8 cellular contexts compared by ENCODE assay signal in genomic region chr2:30422437-30422805, GRCh38. TPM values are rescaled to one million over a fixed set of nuclear protein-coding genes. Genes with fewer than 3 reads are reported as not detected.
A peak's percentile ranks its signal among the peaks of the same experiment; 100 is the strongest.
DNase-seq lines count a peak whose midpoint lies in the region; ATAC-seq and TF ChIP-seq lines count a peak whose summit lies in the region.

No MANE protein-coding gene starts in this region.

- 15 to 35% (median 29%) methylated on average over 4 of the region's 4 CpGs for WGBS in stomach, 5 donors

- H3K27me3 ChIP-seq in BLaER1 treated with 17β-estradiol and CSF1 and Interleukin-3, amounts not matched to agents 10 nM and 100 nM: no peaks in the 10 kb centered on the region
- H3K27me3 ChIP-seq in stomach: no peaks in the 10 kb centered on the region

- H4K20me1 ChIP-seq in BLaER1 treated with 17β-estradiol and CSF1 and Interleukin-3, amounts not matched to agents 10 nM and 100 nM: no peaks in the 10 kb centered on the region

- no peak for TF ChIP-seq POLR2A in stomach (IDR thresholded peaks at IDR 0.05)

- no peak for TF ChIP-seq EP300 in stomach (IDR thresholded peaks at IDR 0.05)

- H3K4me2 ChIP-seq in BLaER1 treated with 17β-estradiol and CSF1 and Interleukin-3, amounts not matched to agents 10 nM and 100 nM: peak overlapping the region; percentile 68 to 88 (median 78)

- DNase-seq in T-helper 1 cell (peak; percentile 11 to 93 (median 31)), naive B cell (peak; percentile 53), stomach (peak; percentile 32), NCI-H1048 (lab: John Stamatoyannopoulos, UW) (no peak), SKM-1 treated with dmso at 0.1 percent for 144 hours (lab: John Stamatoyannopoulos, UW; ENCODE audit: unreplicated experiment) (no peak)

- H3K36me3 Mint-ChIP-seq in naive B cell: peaks cover 0 to 8% of the 10 kb centered on the region in 2 donors

- H3K36me3 ChIP-seq in BLaER1 treated with 17β-estradiol and CSF1 and Interleukin-3, amounts not matched to agents 10 nM and 100 nM: no peaks in the 10 kb centered on the region
- no peaks in the 10 kb centered on the region for H3K36me3 ChIP-seq in stomach

- no peaks in the 10 kb centered on the region for H3K9me3 ChIP-seq in BLaER1 treated with 17β-estradiol and CSF1 and Interleukin-3, amounts not matched to agents 10 nM and 100 nM (replicated peaks in 1 of 11)
- no peaks in the 10 kb centered on the region for H3K9me3 ChIP-seq in stomach

- intact Hi-C loops in stomach (cut with DNase I; ENCODE audit: low total_unique reads): no loop called here

- TF ChIP-seq CTCF in stomach (IDR thresholded peaks at IDR 0.05): no peak

- peaks cover 26 to 33% (median 31%) of the 10 kb centered on the region in 10 experiments for H3K4me1 ChIP-seq in BLaER1 treated with 17β-estradiol and CSF1 and Interleukin-3, amounts not matched to agents 10 nM and 100 nM
- peaks cover 0 to 23% (median 16%) of the 10 kb centered on the region in 4 donors for H3K4me1 ChIP-seq in stomach

- H3K4me3 Mint-ChIP-seq in naive B cell: peak overlapping the region; percentile 2 to 79 (median 57)

- peak overlapping the region in 10 of 11 experiments; percentile 2 to 77 (median 54); a peak in 20 of 22 replicates for H3K27ac ChIP-seq in BLaER1 treated with 17β-estradiol and CSF1 and Interleukin-3, amounts not matched to agents 10 nM and 100 nM
- H3K27ac ChIP-seq in angular gyrus (ENCODE audit: low read depth, low read length): peak overlapping the region; percentile 20
- peak overlapping the region in 3 of 5 donors; percentile 16 to 65 (median 54) for H3K27ac ChIP-seq in stomach

- peak overlapping the region; percentile 67 to 89 (median 78) for H3K27ac Mint-ChIP-seq in naive B cell

- H3K27me3 Mint-ChIP-seq in naive B cell: no peaks in the 10 kb centered on the region

- peaks cover 32 to 43% (median 41%) of the 10 kb centered on the region in 3 donors for H3K4me1 Mint-ChIP-seq in naive B cell

- peaks cover 0 to 6% (median 0%) of the 10 kb centered on the region in 7 donors for H3K9me3 Mint-ChIP-seq in naive B cell

- ATAC-seq in GM21786 (IDR thresholded peaks at IDR 0.05; ENCODE audit: unreplicated experiment) (peak; percentile 85), naive B cell (ENCODE audit: low read depth in 2 of 2) (peak; percentile 99)

- peak overlapping the region in 10 of 11 experiments; percentile 7 to 70 (median 44); a peak in 14 of 22 replicates for H3K9ac ChIP-seq in BLaER1 treated with 17β-estradiol and CSF1 and Interleukin-3, amounts not matched to agents 10 nM and 100 nM

- H3K4me3 ChIP-seq in BLaER1 treated with 17β-estradiol and CSF1 and Interleukin-3, amounts not matched to agents 10 nM and 100 nM: peak overlapping the region in 6 of 10 experiments; percentile 13 to 48 (median 34); a peak in 7 of 20 replicates
- H3K4me3 ChIP-seq in stomach: no peak overlapping the region

RNA-seq across cellular contexts. Expression of gene LCLAT1, which starts 24.6 kb away (rescaled TPM):
- 10 to 100 TPM; 13.1 to 29.4 (median 19.4) TPM for polyA plus RNA-seq in naive B cell (ENCODE audit: low read depth in 6 of 6)
- 10 to 100 TPM in 4 of 5 donors, 1 to 10 TPM in 1; 7.5 to 51.3 (median 21.1) TPM for total RNA-seq in stomach
- polyA plus RNA-seq in stomach: 1 to 10 TPM in 2 of 3 donors, under 1 TPM in 1; 0.76 to 2.2 (median 1.8) TPM

Comparison
In these comparisons a context has a peak if more than half of its experiments do, and no peak if none do; other contexts are left out.
1. H3K4me3 ChIP-seq: peak in BLaER1 treated with 17β-estradiol and CSF1 and Interleukin-3, amounts not matched to agents 10 nM and 100 nM (6 of 10); none in stomach (0 of 4).
2. DNase-seq: peak in T-helper 1 cell (5 of 5), naive B cell (single experiment) and stomach (single experiment); none in NCI-H1048 (single experiment) and SKM-1 treated with dmso at 0.1 percent for 144 hours (single experiment).
3. RNA of gene LCLAT1, which starts 24.6 kb away (polyA plus RNA-seq): 13.1 to 29.4 TPM in naive B cell; 0.76 to 2.2 TPM in stomach; every median in the first group is over 4 times any median in the second.
4. Peak in every context shown above with its lines, with median percentiles within 50 percentile points of each other: H3K27ac ChIP-seq.